In the genomic region with DNA sequence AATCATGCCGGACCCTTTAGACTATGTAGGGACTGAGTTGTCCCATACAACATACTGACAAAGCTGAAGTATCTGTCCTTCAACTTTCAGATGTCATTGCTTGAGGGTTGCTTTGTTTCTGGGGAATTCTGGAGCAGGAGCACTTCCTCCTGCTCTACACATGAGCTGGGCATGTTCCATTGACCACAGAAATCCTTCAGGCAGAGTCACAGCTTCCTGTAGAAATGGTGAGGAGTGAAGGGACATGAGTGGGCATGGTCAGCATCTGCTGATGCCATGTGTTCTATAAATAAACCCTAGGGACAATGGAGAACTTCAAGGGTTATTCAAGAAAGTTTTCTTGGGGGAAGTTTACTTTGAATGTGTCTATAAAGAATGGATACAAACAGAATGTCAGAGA, we compare ENCODE assay signal across 2 cellular contexts.
TF ChIP-seq lines count a peak whose summit lies in the region.

No MANE protein-coding gene starts in this region.

TF ChIP-seq in SK-N-SH, 30 proteins besides CTCF, POLR2A, EP300 and RAD21 (continued from another document):
- TF ChIP-seq, protein P1, sequence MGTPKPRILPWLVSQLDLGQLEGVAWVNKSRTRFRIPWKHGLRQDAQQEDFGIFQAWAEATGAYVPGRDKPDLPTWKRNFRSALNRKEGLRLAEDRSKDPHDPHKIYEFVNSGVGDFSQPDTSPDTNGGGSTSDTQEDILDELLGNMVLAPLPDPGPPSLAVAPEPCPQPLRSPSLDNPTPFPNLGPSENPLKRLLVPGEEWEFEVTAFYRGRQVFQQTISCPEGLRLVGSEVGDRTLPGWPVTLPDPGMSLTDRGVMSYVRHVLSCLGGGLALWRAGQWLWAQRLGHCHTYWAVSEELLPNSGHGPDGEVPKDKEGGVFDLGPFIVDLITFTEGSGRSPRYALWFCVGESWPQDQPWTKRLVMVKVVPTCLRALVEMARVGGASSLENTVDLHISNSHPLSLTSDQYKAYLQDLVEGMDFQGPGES (IDR thresholded peaks at IDR 0.05; ENCODE audit: low read depth, low read length) = no peak
- no peak for TF ChIP-seq FOXM1 (IDR thresholded peaks at IDR 0.05; ENCODE audit: low read depth)

TF ChIP-seq in SK-N-SH treated with all-trans-retinoic acid at 6 μM for 48 hours, 23 proteins besides CTCF, POLR2A, EP300 and RAD21 (continued from another document):
- TF ChIP-seq, protein P2, sequence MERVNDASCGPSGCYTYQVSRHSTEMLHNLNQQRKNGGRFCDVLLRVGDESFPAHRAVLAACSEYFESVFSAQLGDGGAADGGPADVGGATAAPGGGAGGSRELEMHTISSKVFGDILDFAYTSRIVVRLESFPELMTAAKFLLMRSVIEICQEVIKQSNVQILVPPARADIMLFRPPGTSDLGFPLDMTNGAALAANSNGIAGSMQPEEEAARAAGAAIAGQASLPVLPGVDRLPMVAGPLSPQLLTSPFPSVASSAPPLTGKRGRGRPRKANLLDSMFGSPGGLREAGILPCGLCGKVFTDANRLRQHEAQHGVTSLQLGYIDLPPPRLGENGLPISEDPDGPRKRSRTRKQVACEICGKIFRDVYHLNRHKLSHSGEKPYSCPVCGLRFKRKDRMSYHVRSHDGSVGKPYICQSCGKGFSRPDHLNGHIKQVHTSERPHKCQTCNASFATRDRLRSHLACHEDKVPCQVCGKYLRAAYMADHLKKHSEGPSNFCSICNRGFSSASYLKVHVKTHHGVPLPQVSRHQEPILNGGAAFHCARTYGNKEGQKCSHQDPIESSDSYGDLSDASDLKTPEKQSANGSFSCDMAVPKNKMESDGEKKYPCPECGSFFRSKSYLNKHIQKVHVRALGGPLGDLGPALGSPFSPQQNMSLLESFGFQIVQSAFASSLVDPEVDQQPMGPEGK (CRISPR knock-in tag; IDR thresholded peaks at IDR 0.05; ENCODE audit: borderline replicate concordance) = no peak
- TF ChIP-seq ZC3H10 (CRISPR knock-in tag; IDR thresholded peaks at IDR 0.05) = no peak
- no peak for TF ChIP-seq RARB (CRISPR knock-in tag; IDR thresholded peaks at IDR 0.05)
- no peak for TF ChIP-seq ESRRG (CRISPR knock-in tag; IDR thresholded peaks at IDR 0.05)
- no peak for TF ChIP-seq ZNF8 (CRISPR knock-in tag; IDR thresholded peaks at IDR 0.05)
